9 cellular contexts compared by ENCODE assay signal in the genomic region with DNA sequence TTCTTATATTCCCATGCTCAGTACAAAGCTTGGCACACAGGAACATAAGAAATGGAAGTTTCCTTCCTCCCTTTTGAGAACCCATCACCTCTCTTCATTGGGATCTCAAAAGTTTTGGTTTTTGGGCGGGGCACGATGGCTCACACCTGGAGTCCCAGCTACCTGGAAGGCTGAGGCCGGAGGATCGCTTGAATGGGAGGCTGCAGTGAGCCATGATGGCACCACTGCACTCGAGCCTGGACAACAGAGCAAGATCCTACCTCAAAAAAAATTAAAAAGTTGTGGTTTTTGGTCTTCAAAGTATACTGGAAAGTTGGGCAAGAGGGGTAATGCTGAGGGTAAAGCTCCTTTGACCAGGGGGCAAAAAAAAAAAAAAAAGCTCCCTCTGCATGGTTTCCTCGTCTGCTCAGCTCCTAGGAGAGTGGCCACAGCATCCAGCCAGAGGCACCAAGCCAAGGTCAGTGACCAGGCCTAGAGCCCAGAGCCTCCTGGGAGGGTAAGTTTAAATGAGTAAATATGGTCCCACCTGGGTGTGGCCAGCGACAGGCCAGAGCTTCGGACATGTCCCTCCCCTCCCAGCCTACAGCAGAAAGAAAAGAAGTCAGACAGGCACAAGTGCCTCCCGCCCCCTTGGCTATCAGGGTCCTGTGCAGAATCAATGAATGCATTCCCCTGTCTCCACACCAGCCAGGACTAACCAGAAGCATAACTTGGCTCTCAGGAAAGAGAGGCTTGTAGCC. TPM values are rescaled to one million over a fixed set of nuclear protein-coding genes. Genes with fewer than 3 reads are reported as not detected.
DNase-seq lines count a peak whose midpoint lies in the region; ATAC-seq, FAIRE-seq and TF ChIP-seq lines count a peak whose summit lies in the region.
"Had no signal": no experiment of that assay in that cellular context is flagged by ENCODE, and none has a peak within 500 bp of the region (broad histone marks: within the 10 kb centered on the region; RNA-seq: fewer than 3 reads in every experiment).

No MANE protein-coding gene starts in this region.

- no peaks in the 10 kb centered on the region for H3K9me3 Mint-ChIP-seq in HFFc6
- H3K9me3 Mint-ChIP-seq in activated naive CD8-positive, alpha-beta T cell (ENCODE audit: low read depth): no peaks in the 10 kb centered on the region
- H3K9me3 Mint-ChIP-seq in stimulated activated memory B cell treated with anti-CD40 and anti-IgM and Interleukin-4, amounts not matched to agents 10 μg/mL and 1 μg/mL and 100 μg/mL, for 72 hours: no peaks in the 10 kb centered on the region

- ATAC-seq in stimulated activated memory B cell treated with anti-CD40 and anti-IgM and Interleukin-4, amounts not matched to agents 10 μg/mL and 1 μg/mL and 100 μg/mL, for 72 hours: no peak
- ATAC-seq in GM21526 (IDR thresholded peaks at IDR 0.05; ENCODE audit: low FRiP score, unreplicated experiment): no peak

- H3K9me3 ChIP-seq in kidney (ENCODE audit: control insufficient read depth in 1 of 2, low read length in 2 of 2): no peaks in the 10 kb centered on the region
- no peaks in the 10 kb centered on the region for H3K9me3 ChIP-seq in BE2C

- FAIRE-seq in kidney (lab: Jason Lieb, UNC): no peak

- H3K4me1 ChIP-seq in kidney (ENCODE audit: control insufficient read depth in 1 of 2, insufficient read depth in 1 of 2, low read depth in 1 of 2, low read length in 2 of 2) (peaks cover 58 to 70% of the 10 kb centered on the region in 2 donors), BE2C (peaks cover 19% of the 10 kb centered on the region)

- peaks cover 16% of the 10 kb centered on the region for H3K36me3 Mint-ChIP-seq in HFFc6 (ENCODE audit: low read depth)
- no peaks in the 10 kb centered on the region for H3K36me3 Mint-ChIP-seq in activated naive CD8-positive, alpha-beta T cell
- H3K36me3 Mint-ChIP-seq in stimulated activated memory B cell treated with anti-CD40 and anti-IgM and Interleukin-4, amounts not matched to agents 10 μg/mL and 1 μg/mL and 100 μg/mL, for 72 hours: peaks cover 23% of the 10 kb centered on the region

- DNase-seq in HFFc6: no peak
- DNase-seq in kidney: peak; percentile 77
- no peak for DNase-seq in NCI-H748 treated with DMSO at 0.1 percent for 48 hours (lab: John Stamatoyannopoulos, UW)
- DNase-seq in BE2C: no peak
- no peak for DNase-seq in anterior cingulate cortex (lab: John Stamatoyannopoulos, UW)
- DNase-seq: NCI-H446 treated with DMSO at 0.1 percent for 48 hours had no signal

- no peak overlapping the region for H3K9ac ChIP-seq in kidney (ENCODE audit: low read length in 2 of 2)

- H3K4me1 Mint-ChIP-seq in HFFc6 (ENCODE audit: low read depth): peaks cover 72% of the 10 kb centered on the region
- H3K4me1 Mint-ChIP-seq in activated naive CD8-positive, alpha-beta T cell (ENCODE audit: low read depth): peaks cover 81% of the 10 kb centered on the region
- H3K4me1 Mint-ChIP-seq in stimulated activated memory B cell treated with anti-CD40 and anti-IgM and Interleukin-4, amounts not matched to agents 10 μg/mL and 1 μg/mL and 100 μg/mL, for 72 hours: peaks cover 87% of the 10 kb centered on the region

- no peak for TF ChIP-seq CTCF in HFFc6 (IDR thresholded peaks at IDR 0.05)
- no peak for TF ChIP-seq CTCF in kidney (IDR thresholded peaks at IDR 0.05; ENCODE audit: borderline replicate concordance, extremely low read depth, insufficient read depth)
- no peak for TF ChIP-seq CTCF in BE2C (IDR thresholded peaks at IDR 0.05; ENCODE audit: low read depth, low read length)

- H3K27ac ChIP-seq in kidney (ENCODE audit: low read depth in 2 of 2, low read length in 2 of 2): no peak overlapping the region

- H3K27me3 Mint-ChIP-seq in HFFc6 (ENCODE audit: insufficient read depth): peaks cover 8% of the 10 kb centered on the region
- H3K27me3 Mint-ChIP-seq in activated naive CD8-positive, alpha-beta T cell: no peaks in the 10 kb centered on the region
- no peaks in the 10 kb centered on the region for H3K27me3 Mint-ChIP-seq in stimulated activated memory B cell treated with anti-CD40 and anti-IgM and Interleukin-4, amounts not matched to agents 10 μg/mL and 1 μg/mL and 100 μg/mL, for 72 hours

- H3K27ac Mint-ChIP-seq in HFFc6: peak overlapping the region; percentile 81
- H3K27ac Mint-ChIP-seq in activated naive CD8-positive, alpha-beta T cell: peak overlapping the region; percentile 93
- H3K27ac Mint-ChIP-seq in stimulated activated memory B cell treated with anti-CD40 and anti-IgM and Interleukin-4, amounts not matched to agents 10 μg/mL and 1 μg/mL and 100 μg/mL, for 72 hours: peak overlapping the region; percentile 98

- H3K27me3 ChIP-seq in BE2C: no peaks in the 10 kb centered on the region

- H3K36me3 ChIP-seq in kidney (ENCODE audit: control insufficient read depth in 1 of 2, insufficient read depth in 2 of 2, low read length in 2 of 2) (peaks cover 0 to 7% of the 10 kb centered on the region in 2 donors), BE2C (peaks cover 10% of the 10 kb centered on the region)

- peak overlapping the region; percentile 88; the same call in 1 of the 2 replicates for H3K4me3 Mint-ChIP-seq in HFFc6
- peak overlapping the region; percentile 67 for H3K4me3 Mint-ChIP-seq in activated naive CD8-positive, alpha-beta T cell
- peak overlapping the region; percentile 97 for H3K4me3 Mint-ChIP-seq in stimulated activated memory B cell treated with anti-CD40 and anti-IgM and Interleukin-4, amounts not matched to agents 10 μg/mL and 1 μg/mL and 100 μg/mL, for 72 hours

- H3K4me3 ChIP-seq in kidney (ENCODE audit: low read length in 2 of 2) (no peak overlapping the region), BE2C (ENCODE audit: low read depth, low read length) (no peak overlapping the region)

- intact Hi-C loops in kidney (cut with DNase I): no loop called here

RNA-seq across cellular contexts. Expression of gene MEF2D, which starts 5.0 kb away (rescaled TPM):
- total RNA-seq in HFFc6 (2021; fragmentation: NEBNext Ultra II Directional; extraction: Animal tissue kit (Norgen Biotek cat#: 25700)): 10 to 100 TPM; 50.0 to 60.1 (median 56.8) TPM
- 49.3 TPM for total RNA-seq in kidney
- polyA plus RNA-seq in kidney (ENCODE audit: insufficient read depth, low read depth, low replicate concordance): 13.7 TPM
- 55.3 TPM for polyA plus RNA-seq in BE2C (2012; ENCODE audit: insufficient read depth, insufficient read length, low read depth)
